27 cellular contexts compared by ENCODE assay signal in genomic region chr9:12726795-12727194, GRCh38. TPM values are rescaled to one million over a fixed set of nuclear protein-coding genes. Genes with fewer than 3 reads are reported as not detected.
DNase-seq lines count a peak whose midpoint lies in the region; ATAC-seq, FAIRE-seq and TF ChIP-seq lines count a peak whose summit lies in the region.
"Had no signal": no experiment of that assay in that cellular context is flagged by ENCODE, and none has a peak within 500 bp of the region (broad histone marks: within the 10 kb centered on the region; RNA-seq: fewer than 3 reads in every experiment).

No MANE protein-coding gene starts in this region.

- H3K9me3 ChIP-seq in osteoblast (ENCODE audit: low read depth, low read length): no peaks in the 10 kb centered on the region
- H3K9me3 ChIP-seq in pancreas: no peaks in the 10 kb centered on the region
- H3K9me3 ChIP-seq: BE2C, BLaER1 had no signal

- H3K79me2 ChIP-seq in osteoblast (ENCODE audit: insufficient read depth, low read length): no peaks in the 10 kb centered on the region

- WGBS in pancreas, 2 donors: 83 to 95% methylated on average over 2 of the region's 2 CpGs

- ATAC-seq in left colon (peak; percentile 81), GM18873 (IDR thresholded peaks at IDR 0.05; ENCODE audit: low FRiP score, unreplicated experiment) (no peak), pancreas (no peak)
- ATAC-seq: GM12878 had no signal

- FAIRE-seq in pancreas (lab: Jason Lieb, UNC): no peak
- FAIRE-seq: GM12878, GM12892, GM18507, GM19239 had no signal

- peak overlapping the region; percentile 43 for H2AFZ ChIP-seq in osteoblast (ENCODE audit: low read length)

- intact Hi-C loops in left colon (cut with DNase I, micrococcal nuclease): no loop called here
- intact Hi-C loops in pancreas (cut with DNase I): loop anchor here in 2 of 3 donors (10.0 kb wide), 2 partner anchors 158 to 358 kb away; no protein-coding TSS in a partner anchor

- H3K27me3 ChIP-seq in osteoblast (ENCODE audit: insufficient read depth, low read length) (no peaks in the 10 kb centered on the region), pancreas (no peaks in the 10 kb centered on the region)
- H3K27me3 ChIP-seq: BE2C, BLaER1 had no signal

- TF ChIP-seq CTCF in osteoblast (IDR thresholded peaks at IDR 0.05; ENCODE audit: extremely low read depth, low read depth, low read length) (no peak), pancreas (IDR thresholded peaks at IDR 0.05) (no peak)

- H3K36me3 ChIP-seq in osteoblast (ENCODE audit: insufficient read depth, low read length): no peaks in the 10 kb centered on the region
- no peaks in the 10 kb centered on the region for H3K36me3 ChIP-seq in pancreas
- H3K36me3 ChIP-seq: BE2C, BLaER1 had no signal

- no peak for DNase-seq in left colon
- no peak for DNase-seq in osteoblast (ENCODE audit: insufficient read length, low spot score, missing footprints)
- no peak for DNase-seq in activated CD4-positive, alpha-beta T cell treated with anti-CD3 and anti-CD28 coated beads, Interleukin-2, amount 50 U/mL, for 4 hours
- no peak for DNase-seq in pancreas
- DNase-seq: 8988T; ACHN; BE2C; C1 segment of cervical spinal cord; CD4-positive, alpha-beta memory T cell; CD4-positive, CD25-positive, alpha-beta regulatory T cell; CD8-positive, alpha-beta memory T cell; COR-L47; DMS 273 treated with DMSO at 0.1 percent for 48 hours; DMS153; DMS53; DMS79; DND-41; EL; GDM1 had no signal

- H3K4me3 ChIP-seq in osteoblast (ENCODE audit: insufficient read depth, low read length): no peak overlapping the region
- H3K4me3 ChIP-seq in pancreas: no peak overlapping the region
- H3K4me3 ChIP-seq: BLaER1, GM12878 had no signal

- H3K4me2 ChIP-seq in osteoblast (ENCODE audit: insufficient read depth, low read length): no peak overlapping the region
- H3K4me2 ChIP-seq: BLaER1 had no signal

- H3K4me1 ChIP-seq in osteoblast (ENCODE audit: insufficient read depth, low read length): peaks cover 8% of the 10 kb centered on the region
- H3K4me1 ChIP-seq in pancreas: no peaks in the 10 kb centered on the region
- H3K4me1 ChIP-seq: BLaER1 had no signal

- no peaks in the 10 kb centered on the region for H4K20me1 ChIP-seq in osteoblast (ENCODE audit: insufficient read depth, low read length)
- H4K20me1 ChIP-seq: BLaER1 had no signal

- no peak overlapping the region for H3K27ac ChIP-seq in osteoblast (ENCODE audit: low read depth, low read length)
- no peak overlapping the region for H3K27ac ChIP-seq in pancreas
- H3K27ac ChIP-seq: BLaER1 had no signal

RNA-seq across cellular contexts. Expression of gene TYRP1, which starts 33.6 kb away (rescaled TPM):
- total RNA-seq in left colon (1 to 10 TPM in 1 of 2 donors, under 1 TPM in 1; 0.40 to 1.9 TPM), osteoblast (0.36 TPM in 1 of 2 replicates, not detected in the other), pancreas (under 1 TPM in 1 of 6 donors, not detected in 5; 0.14 TPM)
- under 1 TPM in 1 of 2 donors, not detected in 1; 0.23 TPM for polyA plus RNA-seq in pancreas
- total RNA-seq: CD4-positive, alpha-beta memory T cell; CD4-positive, CD25-positive, alpha-beta regulatory T cell; CD8-positive, alpha-beta memory T cell; G401; GM12878 had no signal
- polyA plus RNA-seq: CD14-positive monocyte; CD4-positive, alpha-beta memory T cell; CD4-positive, CD25-positive, alpha-beta regulatory T cell; CD8-positive, alpha-beta memory T cell had no signal

RNA-seq across cellular contexts. Expression of gene LURAP1L, which starts 48.0 kb away (rescaled TPM):
- total RNA-seq in left colon (10 to 100 TPM; 26.6 to 29.8 TPM), osteoblast (88.3 and 107 TPM in 2 replicates), pancreas (10 to 100 TPM in 5 of 6 donors, 1 to 10 TPM in 1; 6.5 to 21.1 (median 13.7) TPM)
- 10 to 100 TPM; 10.9 to 11.3 TPM for polyA plus RNA-seq in pancreas
- total RNA-seq: CD4-positive, alpha-beta memory T cell; CD4-positive, CD25-positive, alpha-beta regulatory T cell; CD8-positive, alpha-beta memory T cell; G401 had no signal
- polyA plus RNA-seq: CD14-positive monocyte; CD4-positive, alpha-beta memory T cell; CD4-positive, CD25-positive, alpha-beta regulatory T cell; CD8-positive, alpha-beta memory T cell had no signal

Comparison
In these comparisons a context has a peak if more than half of its experiments do, and no peak if none do; other contexts are left out.
1. intact Hi-C loops: an anchor here in pancreas (10.0 kb wide); none called in left colon.